8 cellular contexts compared by ENCODE assay signal in the genomic region with DNA sequence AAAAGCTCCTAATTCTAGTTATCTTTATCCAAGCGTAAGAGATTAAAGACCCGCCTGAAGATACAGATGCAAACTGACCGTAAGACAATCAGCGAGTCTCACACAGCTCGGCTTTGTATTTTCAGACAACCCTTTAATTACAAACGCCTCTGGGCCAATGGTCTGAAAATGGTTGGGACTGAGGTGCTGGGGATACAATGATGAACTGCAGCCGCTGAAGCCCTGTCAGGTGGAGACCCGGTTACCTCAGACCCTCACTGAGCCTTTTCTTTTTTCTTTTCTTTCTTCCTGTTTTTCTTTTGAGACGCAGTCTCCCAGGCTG. TPM values are rescaled to one million over a fixed set of nuclear protein-coding genes. Genes with fewer than 3 reads are reported as not detected.
A peak's percentile ranks its signal among the peaks of the same experiment; 100 is the strongest.
DNase-seq lines count a peak whose midpoint lies in the region; ATAC-seq, FAIRE-seq and TF ChIP-seq lines count a peak whose summit lies in the region.

No MANE protein-coding gene starts in this region.

- ATAC-seq in HG03095 (IDR thresholded peaks at IDR 0.05; ENCODE audit: unreplicated experiment) (peak; percentile 8), esophagus mucosa (no peak)

- H3K4me3 ChIP-seq in ACC112 (ENCODE audit: low read depth, low read length), result peak overlapping the region; percentile 92
- H3K4me3 ChIP-seq in SU-DHL-6 (ENCODE audit: insufficient read depth, low read length, poor library complexity, severe bottlenecking), result peak overlapping the region; percentile 79
- H3K4me3 ChIP-seq in fibroblast of lung (replicated peaks in 1 of 4; ENCODE audit: control extremely low read depth in 1 of 4, insufficient read depth in 1 of 4, low read depth in 3 of 4, low read length in 4 of 4), result peak overlapping the region; percentile 60 to 90 (median 78)

- peaks cover 22% of the 10 kb centered on the region for H3K4me1 Mint-ChIP-seq in nephron progenitor cell

- no peaks in the 10 kb centered on the region for H3K9me2 ChIP-seq in SU-DHL-6 (replicated peaks; ENCODE audit: insufficient read depth, low read length)

- H3K4me3 Mint-ChIP-seq in nephron progenitor cell, result peak overlapping the region; percentile 99

- H3K9me3 ChIP-seq in SU-DHL-6 (ENCODE audit: insufficient read depth, low read length), result no peaks in the 10 kb centered on the region
- H3K9me3 ChIP-seq in fibroblast of lung (ENCODE audit: control insufficient read depth, insufficient read depth, low read depth, low read length), result no peaks in the 10 kb centered on the region

- H3K4me1 ChIP-seq in ACC112 (ENCODE audit: control insufficient read depth, insufficient read depth, low read length, unreplicated experiment) (no peaks in the 10 kb centered on the region), fibroblast of lung (ENCODE audit: control insufficient read depth, extremely low read depth, insufficient read depth, low read length) (no peaks in the 10 kb centered on the region)

- TF ChIP-seq CTCF in SU-DHL-6 (IDR thresholded peaks at IDR 0.05; ENCODE audit: insufficient read depth, low read length, poor library complexity, severe bottlenecking) (no peak), fibroblast of lung (conservative IDR thresholded peaks at IDR 0.05 in 1 of 2, IDR thresholded peaks at IDR 0.05 in 1 of 2; ENCODE audit: low read depth in 1 of 2, low read length in 2 of 2) (no peak), nephron progenitor cell (IDR thresholded peaks at IDR 0.05) (no peak)

- peak overlapping the region; percentile 98 for H3K27ac Mint-ChIP-seq in nephron progenitor cell

- H3K36me3 ChIP-seq in ACC112 (ENCODE audit: insufficient read depth, low read length), result 0 out of 2 replicates have a peak, but pooled peaks cover under 1% of the 10 kb centered on the region
- H3K36me3 ChIP-seq in SU-DHL-6 (ENCODE audit: low read length), result no peaks in the 10 kb centered on the region
- H3K36me3 ChIP-seq in fibroblast of lung (ENCODE audit: control insufficient read depth, insufficient read depth, low read length), result no peaks in the 10 kb centered on the region

- H4K20me1 ChIP-seq in SU-DHL-6 (ENCODE audit: low read depth, low read length), result no peaks in the 10 kb centered on the region
- H4K20me1 ChIP-seq in fibroblast of lung (ENCODE audit: control insufficient read depth, extremely low read depth, insufficient read depth, low read length), result no peaks in the 10 kb centered on the region

- H3K27ac ChIP-seq in ACC112 (ENCODE audit: low read depth, low read length) (peak overlapping the region; percentile 30; the same call in 1 of the 2 replicates), SU-DHL-6 (ENCODE audit: low read depth, low read length) (no peak overlapping the region), fibroblast of lung (ENCODE audit: insufficient read depth, low read length) (peak overlapping the region; percentile 55)

- FAIRE-seq in GM12891 (lab: Jason Lieb, UNC), result no peak

- peak overlapping the region; percentile 98 for H3K4me2 ChIP-seq in SU-DHL-6 (ENCODE audit: low read depth, low read length, poor library complexity, severe bottlenecking)
- H3K4me2 ChIP-seq in fibroblast of lung (ENCODE audit: extremely low read depth, insufficient read depth, low read length), result peak overlapping the region; percentile 94

- peaks cover 4% of the 10 kb centered on the region; the same call in 1 of the 2 replicates for H3F3A ChIP-seq in SU-DHL-6 (ENCODE audit: insufficient read depth)

- H3K27me3 ChIP-seq in ACC112 (ENCODE audit: insufficient read depth, low read length) (no peaks in the 10 kb centered on the region), SU-DHL-6 (ENCODE audit: low read length) (no peaks in the 10 kb centered on the region), fibroblast of lung (ENCODE audit: control insufficient read depth, insufficient read depth, low read length) (no peaks in the 10 kb centered on the region)

- no peaks in the 10 kb centered on the region for H3K9me3 Mint-ChIP-seq in nephron progenitor cell

- H3K79me2 ChIP-seq in ACC112 (ENCODE audit: control insufficient read depth, insufficient read depth, low read length, unreplicated experiment) (peaks cover 12% of the 10 kb centered on the region), SU-DHL-6 (ENCODE audit: insufficient read depth, low read length) (no peaks in the 10 kb centered on the region), fibroblast of lung (ENCODE audit: control insufficient read depth, insufficient read depth, low read length) (peaks cover 3% of the 10 kb centered on the region)

- no peak for TF ChIP-seq POLR2A in GM12891 (IDR thresholded peaks at IDR 0.05; ENCODE audit: low read depth, low read length)

- peak overlapping the region; percentile 64 for H2AFZ ChIP-seq in ACC112 (ENCODE audit: low read length, unreplicated experiment)
- peak overlapping the region; percentile 95 for H2AFZ ChIP-seq in SU-DHL-6 (ENCODE audit: low read depth, low read length, severe bottlenecking)
- peak overlapping the region; percentile 28 for H2AFZ ChIP-seq in fibroblast of lung (ENCODE audit: low read length)

- peaks cover 4% of the 10 kb centered on the region for H3K27me3 Mint-ChIP-seq in nephron progenitor cell (ENCODE audit: low read depth, poor library complexity)

- H3K9ac ChIP-seq in SU-DHL-6 (ENCODE audit: low read length), result peak overlapping the region; percentile 64
- H3K9ac ChIP-seq in fibroblast of lung (ENCODE audit: insufficient read depth, low read length), result no peak overlapping the region

- peaks cover 9% of the 10 kb centered on the region for H3K36me3 Mint-ChIP-seq in nephron progenitor cell (ENCODE audit: low read depth)

- DNase-seq in GM12891 (ENCODE audit: insufficient read length, low spot score) (peak; percentile 21), fibroblast of lung (ENCODE audit: low read depth in 2 of 2) (peak in 1 of 2 donors; percentile 3), nephron progenitor cell (no peak), HuH-7.5 (ENCODE audit: low spot score) (no peak)

TF ChIP-seq in GM12891, 5 proteins besides CTCF, POLR2A, EP300 and RAD21:
- TF ChIP-seq TAF1 (IDR thresholded peaks at IDR 0.05; ENCODE audit: low read depth, low read length) (no peak; the same call in 1 of the 2 replicates), POLR2AphosphoS5 (IDR thresholded peaks at IDR 0.05; ENCODE audit: low read depth, low read length) (no peak), PAX5 (IDR thresholded peaks at IDR 0.05; ENCODE audit: insufficient read depth, low read length, severe bottlenecking) (no peak), POU2F2 (IDR thresholded peaks at IDR 0.05; ENCODE audit: low read depth, low read length) (no peak), SPI1 (IDR thresholded peaks at IDR 0.05; ENCODE audit: low read depth, low read length) (no peak)

RNA-seq across cellular contexts. Expression of a gene that starts 0.7 kb away (rescaled TPM):
- polyA plus RNA-seq in GM12891 (2012; ENCODE audit: low read depth, missing spikeins), result 21.9 TPM
- total RNA-seq in fibroblast of lung (21.3 and 23.4 TPM in 2 replicates), esophagus mucosa (15.9 TPM)
- 32.7 and 37.5 TPM in 2 replicates for polyA plus RNA-seq in fibroblast of lung
- 34.1 and 37.5 TPM in 2 replicates for polyA plus RNA-seq in fibroblast of lung (2012)
- 0.85 and 1.7 TPM in 2 replicates for polyA minus RNA-seq in fibroblast of lung (ENCODE audit: low replicate concordance)

Comparison
In these comparisons a context has a peak if more than half of its experiments do, and no peak if none do; other contexts are left out.
1. H2AFZ ChIP-seq: peak in every context shown above with its lines; median percentile 95 in SU-DHL-6; 64 in ACC112; 28 in fibroblast of lung.